21 cellular contexts compared by ENCODE assay signal in genomic region chr22:49601614-49602321, GRCh38.
DNase-seq lines count a peak whose midpoint lies in the region; ATAC-seq and TF ChIP-seq lines count a peak whose summit lies in the region.
"Had no signal": no experiment of that assay in that cellular context is flagged by ENCODE, and none has a peak within 500 bp of the region (broad histone marks: within the 10 kb centered on the region; RNA-seq: fewer than 3 reads in every experiment).

No MANE protein-coding gene starts in this region.

- H3K27ac Mint-ChIP-seq in activated naive CD4-positive, alpha-beta T cell treated with anti-CD3 and anti-CD28 coated beads, Interleukin-2, amount 10 ng/mL, durations not matched to agents 7 days and 5 days = no peak overlapping the region
- H3K27ac Mint-ChIP-seq: B cell; CD4-positive, CD25-positive, alpha-beta regulatory T cell had no signal

- H3K27me3 ChIP-seq in lower lobe of right lung (ENCODE audit: low read depth) (no peaks in the 10 kb centered on the region), upper lobe of right lung (no peaks in the 10 kb centered on the region)

- peak; percentile 19 for DNase-seq in activated naive CD4-positive, alpha-beta T cell treated with anti-CD3 and anti-CD28 coated beads, Interleukin-2, amount 10 ng/mL, durations not matched to agents 7 days and 5 days
- DNase-seq in activated naive CD4-positive, alpha-beta T cell (lab: John Stamatoyannopoulos, UW) = no peak
- DNase-seq in HT-29 (ENCODE audit: low spot score) (peak; percentile 6), lower lobe of right lung (peak; percentile 38), upper lobe of right lung (peak; percentile 44), NCI-H2081 (lab: John Stamatoyannopoulos, UW) (no peak), cerebellar nuclear complex (lab: John Stamatoyannopoulos, UW) (no peak)
- DNase-seq: COR-L47, DMS79, HCEC 1CT, IMR-90, NCI-H1105, NCI-H146, NCI-H2029, NCI-H524 treated with DMSO at 0.1 percent for 48 hours, OCI-M1, SJCRH30 had no signal

- peaks cover 16% of the 10 kb centered on the region for H3K9me3 ChIP-seq in lower lobe of right lung
- no peaks in the 10 kb centered on the region for H3K9me3 ChIP-seq in upper lobe of right lung

- H3K9me3 Mint-ChIP-seq in activated naive CD4-positive, alpha-beta T cell treated with anti-CD3 and anti-CD28 coated beads, Interleukin-2, amount 10 ng/mL, durations not matched to agents 7 days and 5 days = peaks cover 21% of the 10 kb centered on the region

- no peaks in the 10 kb centered on the region for H3K27me3 Mint-ChIP-seq in activated naive CD4-positive, alpha-beta T cell treated with anti-CD3 and anti-CD28 coated beads, Interleukin-2, amount 10 ng/mL, durations not matched to agents 7 days and 5 days
- H3K27me3 Mint-ChIP-seq: B cell; CD4-positive, CD25-positive, alpha-beta regulatory T cell had no signal

- peaks cover 11% of the 10 kb centered on the region for H3K36me3 Mint-ChIP-seq in activated naive CD4-positive, alpha-beta T cell treated with anti-CD3 and anti-CD28 coated beads, Interleukin-2, amount 10 ng/mL, durations not matched to agents 7 days and 5 days

- no peaks in the 10 kb centered on the region for H3K36me3 ChIP-seq in lower lobe of right lung
- no peaks in the 10 kb centered on the region for H3K36me3 ChIP-seq in upper lobe of right lung
- H3K36me3 ChIP-seq: SJCRH30 had no signal

- no peak for ATAC-seq in lower lobe of right lung
- no peak for ATAC-seq in upper lobe of right lung
- ATAC-seq: A549 had no signal

- H3K4me3 ChIP-seq in lower lobe of right lung (no peak overlapping the region), upper lobe of right lung (no peak overlapping the region)
- H3K4me3 ChIP-seq: A549, SJCRH30 had no signal

- peaks cover 8% of the 10 kb centered on the region for H3K4me1 Mint-ChIP-seq in activated naive CD4-positive, alpha-beta T cell treated with anti-CD3 and anti-CD28 coated beads, Interleukin-2, amount 10 ng/mL, durations not matched to agents 7 days and 5 days
- H3K4me1 Mint-ChIP-seq: B cell had no signal

- H3K4me1 ChIP-seq in lower lobe of right lung = no peaks in the 10 kb centered on the region
- H3K4me1 ChIP-seq in upper lobe of right lung = no peaks in the 10 kb centered on the region
- H3K4me1 ChIP-seq: A549, SJCRH30 had no signal

- CTCF ChIA-PET in activated naive CD4-positive, alpha-beta T cell treated with anti-CD3 and anti-CD28 coated beads, Interleukin-2, amount 10 ng/mL, durations not matched to agents 7 days and 5 days (lab: Charles Lee) = no interaction called here

- H3K4me3 Mint-ChIP-seq in activated naive CD4-positive, alpha-beta T cell treated with anti-CD3 and anti-CD28 coated beads, Interleukin-2, amount 10 ng/mL, durations not matched to agents 7 days and 5 days = no peak overlapping the region
- H3K4me3 Mint-ChIP-seq: B cell had no signal

- TF ChIP-seq CTCF in lower lobe of right lung (IDR thresholded peaks at IDR 0.05) (no peak), upper lobe of right lung (IDR thresholded peaks at IDR 0.05) (no peak)

- intact Hi-C loops in lower lobe of right lung (cut with DNase I) (no loop called here), upper lobe of right lung (cut with DNase I) (no loop called here)

- H3K27ac ChIP-seq in lower lobe of right lung (no peak overlapping the region), upper lobe of right lung (no peak overlapping the region)
- H3K27ac ChIP-seq: A549, KMS-11, SJCRH30 had no signal

Comparison
In these comparisons a context has a peak if more than half of its experiments do, and no peak if none do; other contexts are left out.
1. DNase-seq: peak in activated naive CD4-positive, alpha-beta T cell treated with anti-CD3 and anti-CD28 coated beads, Interleukin-2, amount 10 ng/mL, durations not matched to agents 7 days and 5 days (single experiment), HT-29 (single experiment), lower lobe of right lung (single experiment) and upper lobe of right lung (single experiment); none in activated naive CD4-positive, alpha-beta T cell (0 of 4), NCI-H2081 (0 of 2) and cerebellar nuclear complex (0 of 2).